In the genomic region with DNA sequence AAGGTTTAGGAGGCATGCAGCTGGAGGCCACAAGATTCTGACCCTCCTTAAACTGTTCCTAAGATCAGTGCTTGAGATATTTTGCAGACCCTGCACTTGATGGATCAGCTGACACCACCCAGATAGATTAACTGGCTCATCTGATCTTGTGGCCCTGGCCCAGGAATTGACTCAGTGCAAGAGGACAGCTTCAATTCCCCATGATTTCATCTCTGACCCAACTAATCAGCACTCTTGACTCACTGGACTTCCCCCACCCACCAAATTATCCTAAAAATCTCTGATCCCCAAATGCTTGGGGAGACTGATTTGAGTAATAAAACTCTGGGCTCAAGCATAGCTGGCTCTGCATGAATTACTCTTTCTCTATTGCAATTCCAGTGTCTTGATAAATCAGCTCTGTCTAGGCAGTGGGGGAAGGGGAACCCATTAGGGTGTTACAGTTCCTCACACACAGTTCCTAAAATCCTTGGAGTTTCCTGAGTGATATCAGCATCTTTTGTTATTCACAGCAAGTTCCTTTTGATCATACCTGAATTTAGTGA, we compare ENCODE assay signal across 18 cellular contexts.
A peak's percentile ranks its signal among the peaks of the same experiment; 100 is the strongest.
DNase-seq lines count a peak whose midpoint lies in the region; ATAC-seq and TF ChIP-seq lines count a peak whose summit lies in the region.
"Had no signal": no experiment of that assay in that cellular context is flagged by ENCODE, and none has a peak within 500 bp of the region (broad histone marks: within the 10 kb centered on the region; RNA-seq: fewer than 3 reads in every experiment).

No MANE protein-coding gene starts in this region.

- H4K20me1 ChIP-seq in osteoblast (ENCODE audit: insufficient read depth, low read length) = peaks cover 13% of the 10 kb centered on the region

- TF ChIP-seq CTCF in osteoblast (IDR thresholded peaks at IDR 0.05; ENCODE audit: extremely low read depth, low read depth, low read length) = no peak

- peaks cover 4% of the 10 kb centered on the region for H3K4me1 ChIP-seq in osteoblast (ENCODE audit: insufficient read depth, low read length)
- H3K4me1 ChIP-seq: heart left ventricle, SJSA1, suprapubic skin had no signal

- H3K27ac ChIP-seq in osteoblast (ENCODE audit: low read depth, low read length) = no peak overlapping the region
- H3K27ac ChIP-seq: breast epithelium, heart left ventricle, SJSA1, suprapubic skin had no signal

- H3K4me2 ChIP-seq in osteoblast (ENCODE audit: insufficient read depth, low read length) = no peak overlapping the region

- ATAC-seq in GM18861 (IDR thresholded peaks at IDR 0.05; ENCODE audit: unreplicated experiment) = no peak
- ATAC-seq: heart left ventricle, PC-3 had no signal

- DNase-seq in activated T-cell treated with anti-CD3 and anti-CD28 coated beads for 48 hours (ENCODE audit: low read depth) = peak; percentile 6
- no peak for DNase-seq in activated T-cell treated with anti-CD3 and anti-CD28 coated beads, Interleukin-2, amount 50 U/mL, for 1 hour
- DNase-seq in HK-2 (ENCODE audit: unreplicated experiment) = peak; percentile 22
- DNase-seq in astrocyte of the hippocampus (ENCODE audit: low read depth, low spot score) = peak; percentile 1
- DNase-seq in stimulated activated CD4-positive, alpha-beta T cell treated with anti-CD3 and anti-CD28 coated beads, Interleukin-4, amount 100 ng/mL, for 24 hours = peak; percentile 27
- DNase-seq in hippocampal formation (lab: John Stamatoyannopoulos, UW) = no peak
- DNase-seq in osteoblast (ENCODE audit: insufficient read length, low spot score, missing footprints) = no peak
- DNase-seq: activated effector memory CD4-positive, alpha-beta T cell treated with anti-CD3 and anti-CD28 coated beads, Interleukin-2, amount 50 U/mL, for 16 hours; DMS79 treated with DMSO at 0.1 percent for 48 hours; heart left ventricle; islet precursor cell; NCI-H1417; PC-3; T1000 had no signal

- H2AFZ ChIP-seq in osteoblast (ENCODE audit: low read length) = no peak overlapping the region

- H3K9me3 ChIP-seq in osteoblast (ENCODE audit: low read depth, low read length) = peaks cover 2% of the 10 kb centered on the region
- H3K9me3 ChIP-seq: SJSA1 had no signal

- no peaks in the 10 kb centered on the region for H3K27me3 ChIP-seq in osteoblast (ENCODE audit: insufficient read depth, low read length)
- H3K27me3 ChIP-seq: breast epithelium, heart left ventricle, SJSA1, suprapubic skin had no signal

- H3K79me2 ChIP-seq in osteoblast (ENCODE audit: insufficient read depth, low read length) = no peaks in the 10 kb centered on the region

- H3K36me3 ChIP-seq in osteoblast (ENCODE audit: insufficient read depth, low read length) = peaks cover 18% of the 10 kb centered on the region

- H3K4me3 ChIP-seq in osteoblast (ENCODE audit: insufficient read depth, low read length) = no peak overlapping the region
- H3K4me3 ChIP-seq: breast epithelium, heart left ventricle, SJSA1, suprapubic skin had no signal

Comparison
In these comparisons a context has a peak if more than half of its experiments do, and no peak if none do; other contexts are left out.
1. DNase-seq: peak in activated T-cell treated with anti-CD3 and anti-CD28 coated beads for 48 hours (single experiment), HK-2 (single experiment), astrocyte of the hippocampus (single experiment) and stimulated activated CD4-positive, alpha-beta T cell treated with anti-CD3 and anti-CD28 coated beads, Interleukin-4, amount 100 ng/mL, for 24 hours (single experiment); none in activated T-cell treated with anti-CD3 and anti-CD28 coated beads, Interleukin-2, amount 50 U/mL, for 1 hour (single experiment), hippocampal formation (0 of 2) and osteoblast (single experiment).